1 cellular context compared by ENCODE assay signal in the genomic region with DNA sequence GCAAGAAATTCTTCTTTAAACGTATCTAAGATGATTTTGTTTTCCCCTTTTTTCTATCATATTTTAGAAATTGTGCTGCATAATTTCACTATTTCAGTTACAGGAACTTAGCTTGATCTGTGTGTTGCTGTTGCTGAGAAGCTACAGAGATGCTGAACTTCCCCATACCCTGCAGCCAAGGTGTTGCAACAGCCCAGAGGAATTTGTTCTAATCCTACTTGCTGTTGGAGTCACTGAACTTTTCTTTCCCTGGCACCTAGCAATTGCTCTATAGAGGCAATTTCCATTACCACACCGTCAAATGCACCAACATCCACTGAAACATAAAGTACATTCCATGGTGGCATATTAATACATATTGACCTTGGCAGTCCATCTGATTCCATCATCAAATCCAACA.
TF ChIP-seq lines count a peak whose summit lies in the region.

No MANE protein-coding gene starts in this region.

TF ChIP-seq in GM23338, 12 proteins besides CTCF, POLR2A, EP300 and RAD21 (continued from another document):
- TF ChIP-seq ETS1 (IDR thresholded peaks at IDR 0.05) = no peak
- TF ChIP-seq ZNF331 (CRISPR knock-in tag; IDR thresholded peaks at IDR 0.05; ENCODE audit: low read depth) = no peak
- TF ChIP-seq JUNB (IDR thresholded peaks at IDR 0.05; ENCODE audit: unreplicated experiment) = no peak
- TF ChIP-seq POLR2AphosphoS5 (IDR thresholded peaks at IDR 0.05; ENCODE audit: low read depth) = no peak
- no peak for TF ChIP-seq CREB1 (CRISPR knock-in tag; IDR thresholded peaks at IDR 0.05; ENCODE audit: low read depth)
- TF ChIP-seq REST (IDR thresholded peaks at IDR 0.05; ENCODE audit: unreplicated experiment) = no peak
- TF ChIP-seq EZH2phosphoT487 (IDR thresholded peaks at IDR 0.05; ENCODE audit: unreplicated experiment) = no peak
- TF ChIP-seq EZH2 (IDR thresholded peaks at IDR 0.05; ENCODE audit: low read depth, unreplicated experiment) = no peak
- no peak for TF ChIP-seq NANOG (IDR thresholded peaks at IDR 0.05; ENCODE audit: borderline replicate concordance)
- TF ChIP-seq ZNF114 (CRISPR knock-in tag; IDR thresholded peaks at IDR 0.05) = no peak
TF ChIP-seq in GM23338: peak in this region for 0.
